Comparison of ENCODE assay signal across 8 cellular contexts in the genomic region with DNA sequence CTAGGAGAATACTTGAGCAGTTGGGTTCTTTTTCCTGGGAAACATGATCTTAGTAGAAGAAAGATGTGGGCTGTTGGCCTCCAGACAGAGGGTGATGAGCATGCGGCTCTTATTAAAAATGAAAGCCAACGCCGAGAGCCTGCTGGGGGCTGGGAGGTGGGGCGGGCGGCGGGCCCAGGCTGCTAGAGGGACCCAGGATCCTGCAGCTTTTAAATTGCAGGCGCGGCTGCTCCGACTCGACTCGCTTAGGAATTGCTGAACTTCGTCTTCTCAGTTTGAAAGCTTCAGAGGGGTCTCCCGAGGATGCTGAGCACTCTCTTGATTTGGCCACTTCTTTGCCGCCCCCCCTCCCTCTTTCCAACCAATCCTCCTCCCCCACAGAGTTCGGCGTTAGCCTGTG. TPM values are rescaled to one million over a fixed set of nuclear protein-coding genes. Genes with fewer than 3 reads are reported as not detected.
A peak's percentile ranks its signal among the peaks of the same experiment; 100 is the strongest.
DNase-seq lines count a peak whose midpoint lies in the region; ATAC-seq and TF ChIP-seq lines count a peak whose summit lies in the region.

No MANE protein-coding gene starts in this region.

- peak overlapping the region; percentile 90 for H3K4me3 ChIP-seq in Caco-2 (ENCODE audit: low read depth, low read length)
- peak overlapping the region; percentile 29 for H3K4me3 ChIP-seq in KMS-11 (IDR thresholded peaks at IDR 0.05; ENCODE audit: insufficient read depth, low read depth, low read length)
- H3K4me3 ChIP-seq in epithelial cell of proximal tubule (ENCODE audit: low read depth, low read length), result peak overlapping the region; percentile 77
- H3K4me3 ChIP-seq in subcutaneous abdominal adipose tissue (ENCODE audit: low read depth in 1 of 5, low read length in 5 of 5), result peak overlapping the region; percentile 57 to 74 (median 66)

- DNase-seq in Caco-2 (no peak), epithelial cell of proximal tubule (ENCODE audit: low read depth) (no peak), myocyte (ENCODE audit: low read depth) (peak; percentile 53)
- DNase-seq in activated CD4-positive, alpha-beta memory T cell treated with anti-CD3 and anti-CD28 coated beads for 36 hours, result peak; percentile 80

- H3K9ac ChIP-seq in KMS-11, result peak overlapping the region; percentile 84
- peak overlapping the region in 4 of 5 donors; percentile 1 to 84 (median 76) for H3K9ac ChIP-seq in subcutaneous abdominal adipose tissue (ENCODE audit: low read length in 5 of 5)

- intact Hi-C loops in Caco-2 (cut with micrococcal nuclease; ENCODE audit: unreplicated experiment), result loop anchor here (2.0 to 5.0 kb wide), 2 partner anchors 55 to 56 kb away; no protein-coding TSS in a partner anchor
- intact Hi-C loops in activated CD4-positive, alpha-beta memory T cell treated with anti-CD3 and anti-CD28 coated beads for 36 hours (cut with micrococcal nuclease), result loop anchor here (1.0 to 10.0 kb wide), 7 partner anchors 19 to 204 kb away; partner anchors contain the start of genes PDXK and RRP1

- H3K9me3 ChIP-seq in Caco-2, result no peaks in the 10 kb centered on the region
- no peaks in the 10 kb centered on the region for H3K9me3 ChIP-seq in subcutaneous abdominal adipose tissue (ENCODE audit: control insufficient read depth in 5 of 5, low read length in 5 of 5)

- POLR2A ChIA-PET in Caco-2 (lab: Charles Lee), result interaction anchor here (0.5 to 0.9 kb wide), 4 partner anchors 18 to 114 kb away, joined by 3 to 9 read pairs (median 4); no protein-coding TSS in a partner anchor
- POLR2A ChIA-PET in activated CD4-positive, alpha-beta memory T cell treated with anti-CD3 and anti-CD28 coated beads for 36 hours (lab: Charles Lee), result interaction anchor here (1.6 kb wide), 1 partner anchor 97 kb away, joined by 4 read pairs; no protein-coding TSS in a partner anchor

- H3K27me3 ChIP-seq in Caco-2 (replicated peaks; ENCODE audit: control insufficient read depth, insufficient read depth, low read length), result no peaks in the 10 kb centered on the region
- H3K27me3 ChIP-seq in KMS-11 (ENCODE audit: insufficient read depth, low read depth), result no peaks in the 10 kb centered on the region
- no peaks in the 10 kb centered on the region for H3K27me3 ChIP-seq in subcutaneous abdominal adipose tissue (ENCODE audit: control insufficient read depth in 5 of 5, insufficient read depth in 4 of 5, low read length in 5 of 5)

- H3K4me3 Mint-ChIP-seq in Caco-2 (ENCODE audit: unreplicated experiment), result peak overlapping the region; percentile 81
- H3K4me3 Mint-ChIP-seq in activated CD4-positive, alpha-beta memory T cell treated with anti-CD3 and anti-CD28 coated beads for 36 hours, result peak overlapping the region; percentile 80

- CTCF ChIA-PET in Caco-2 (lab: Charles Lee), result interaction anchor here (0.7 kb wide), 2 partner anchors 158 to 190 kb away, joined by 5 read pairs; no protein-coding TSS in a partner anchor
- CTCF ChIA-PET in activated CD4-positive, alpha-beta memory T cell treated with anti-CD3 and anti-CD28 coated beads for 36 hours (lab: Charles Lee), result interaction anchor here (0.6 kb wide), 1 partner anchor 24 kb away, joined by 3 read pairs; no protein-coding TSS in a partner anchor

- peaks cover 12% of the 10 kb centered on the region for H3K4me1 ChIP-seq in Caco-2
- peaks cover 33% of the 10 kb centered on the region for H3K4me1 ChIP-seq in KMS-11 (ENCODE audit: low read depth, poor library complexity, severe bottlenecking)
- H3K4me1 ChIP-seq in subcutaneous abdominal adipose tissue (ENCODE audit: control insufficient read depth in 5 of 5, insufficient read depth in 5 of 5, low read length in 5 of 5), result peaks cover 3 to 26% (median 21%) of the 10 kb centered on the region in 5 donors

- TF ChIP-seq CTCF in Caco-2 (IDR thresholded peaks at IDR 0.05; ENCODE audit: insufficient read depth in 1 of 2, low read depth in 1 of 2, low read length in 1 of 2, severe bottlenecking in 1 of 2, unreplicated experiment in 1 of 2), result no peak
- no peak for TF ChIP-seq CTCF in KMS-11 (conservative IDR thresholded peaks at IDR 0.05; ENCODE audit: low read depth, low read length)
- no peak for TF ChIP-seq CTCF in epithelial cell of proximal tubule (conservative IDR thresholded peaks at IDR 0.05; ENCODE audit: low read depth, low read length)

- no peaks in the 10 kb centered on the region for H4K20me1 ChIP-seq in KMS-11 (ENCODE audit: insufficient read depth)

- peaks cover 25% of the 10 kb centered on the region for H3K36me3 Mint-ChIP-seq in Caco-2 (ENCODE audit: insufficient read depth, unreplicated experiment)
- peaks cover 25% of the 10 kb centered on the region for H3K36me3 Mint-ChIP-seq in activated CD4-positive, alpha-beta memory T cell treated with anti-CD3 and anti-CD28 coated beads for 36 hours

- H3K27me3 Mint-ChIP-seq in Caco-2 (ENCODE audit: insufficient read depth, unreplicated experiment), result no peaks in the 10 kb centered on the region
- no peaks in the 10 kb centered on the region for H3K27me3 Mint-ChIP-seq in activated CD4-positive, alpha-beta memory T cell treated with anti-CD3 and anti-CD28 coated beads for 36 hours

- peak overlapping the region; percentile 85 for H3K27ac Mint-ChIP-seq in Caco-2 (ENCODE audit: unreplicated experiment)
- peak overlapping the region; percentile 90 for H3K27ac Mint-ChIP-seq in activated CD4-positive, alpha-beta memory T cell treated with anti-CD3 and anti-CD28 coated beads for 36 hours

- peaks cover 55% of the 10 kb centered on the region for H3K79me2 ChIP-seq in KMS-11 (ENCODE audit: insufficient read depth, low read depth)

- peak overlapping the region; percentile 81 for H3K27ac ChIP-seq in KMS-11
- peak overlapping the region; percentile 60 for H3K27ac ChIP-seq in subcutaneous abdominal adipose tissue (ENCODE audit: low read depth, low read length)

- H3K4me1 Mint-ChIP-seq in Caco-2 (ENCODE audit: low read depth, unreplicated experiment), result peaks cover 40% of the 10 kb centered on the region
- peaks cover 43% of the 10 kb centered on the region for H3K4me1 Mint-ChIP-seq in activated CD4-positive, alpha-beta memory T cell treated with anti-CD3 and anti-CD28 coated beads for 36 hours (ENCODE audit: low read depth)

- TSS peak; percentile 84 for BruUV-seq in Caco-2 (replicated peaks; lab: Mats Ljungman, UMichigan)

- peak overlapping the region; percentile 89 for H3K4me2 ChIP-seq in KMS-11

- H2AFZ ChIP-seq in KMS-11 (ENCODE audit: low read depth), result peak overlapping the region; percentile 53; the same call in 1 of the 2 replicates

- H3K36me3 ChIP-seq in Caco-2 (ENCODE audit: control insufficient read depth, insufficient read depth, low read length) (no peaks in the 10 kb centered on the region), KMS-11 (ENCODE audit: insufficient read depth) (no peaks in the 10 kb centered on the region; the same call in 1 of the 2 replicates), subcutaneous abdominal adipose tissue (ENCODE audit: control insufficient read depth in 5 of 5, insufficient read depth in 5 of 5, low read length in 5 of 5) (peaks cover 0 to 8% (median 0%) of the 10 kb centered on the region in 5 donors)

- no peaks in the 10 kb centered on the region for H3K9me3 Mint-ChIP-seq in Caco-2 (ENCODE audit: unreplicated experiment)
- no peaks in the 10 kb centered on the region for H3K9me3 Mint-ChIP-seq in activated CD4-positive, alpha-beta memory T cell treated with anti-CD3 and anti-CD28 coated beads for 36 hours

- ATAC-seq in GM21576 (IDR thresholded peaks at IDR 0.05; ENCODE audit: unreplicated experiment), result no peak
- ATAC-seq in HG02642 (IDR thresholded peaks at IDR 0.05; ENCODE audit: poor library complexity, unreplicated experiment), result no peak

RNA-seq across cellular contexts. Expression of gene AGPAT3, which starts 1.2 kb away (rescaled TPM):
- total RNA-seq in Caco-2 (2022) (61.8 and 65.5 TPM in 2 replicates), epithelial cell of proximal tubule (39.1 and 53.4 TPM in 2 replicates), myocyte (25.8 and 31.0 TPM in 2 replicates)
- total RNA-seq in activated CD4-positive, alpha-beta memory T cell treated with anti-CD3 and anti-CD28 coated beads for 36 hours, result 10 to 100 TPM; 71.4 to 82.4 TPM
- 30.7 TPM for polyA plus RNA-seq in myocyte (2012)

Comparison
In these comparisons a context has a peak if more than half of its experiments do, and no peak if none do; other contexts are left out.
1. DNase-seq: peak in activated CD4-positive, alpha-beta memory T cell treated with anti-CD3 and anti-CD28 coated beads for 36 hours (single experiment) and myocyte (single experiment); none in Caco-2 (0 of 2) and epithelial cell of proximal tubule (single experiment).
2. H3K4me3 ChIP-seq: peak in every context shown above with its lines; median percentile 90 in Caco-2; 77 in epithelial cell of proximal tubule; 66 in subcutaneous abdominal adipose tissue; 29 in KMS-11.